In the genomic region with DNA sequence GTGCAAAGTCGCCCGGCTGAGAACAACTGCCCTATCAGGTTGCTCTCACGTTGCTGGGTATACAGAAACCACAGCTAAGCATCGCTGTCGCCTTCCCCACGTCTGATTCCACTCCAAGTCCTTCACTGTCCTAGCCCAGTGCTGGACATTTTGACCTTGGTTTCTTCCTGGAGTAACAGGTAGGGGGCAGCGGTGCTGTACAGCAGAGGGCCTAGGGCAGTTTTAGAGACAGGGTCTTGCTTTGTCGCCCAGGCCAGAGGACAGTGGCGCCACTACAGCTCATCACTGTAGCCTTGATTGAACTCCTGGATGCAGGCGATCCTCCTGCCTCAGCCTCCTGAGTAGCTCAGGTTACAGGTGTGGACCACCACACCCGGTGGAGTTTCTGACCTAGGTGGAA, we compare ENCODE assay signal across 10 cellular contexts. TPM values are rescaled to one million over a fixed set of nuclear protein-coding genes. Genes with fewer than 3 reads are reported as not detected.
DNase-seq lines count a peak whose midpoint lies in the region; ATAC-seq and TF ChIP-seq lines count a peak whose summit lies in the region.
"Had no signal": no experiment of that assay in that cellular context is flagged by ENCODE, and none has a peak within 500 bp of the region (broad histone marks: within the 10 kb centered on the region; RNA-seq: fewer than 3 reads in every experiment).

No MANE protein-coding gene starts in this region.

- no peak overlapping the region for H3K27ac Mint-ChIP-seq in T-cell

- ATAC-seq in heart right ventricle (no peak), upper lobe of right lung (no peak), T-cell (replicated peaks in 1 of 4) (no peak)

- peaks cover 0 to 7% (median 5%) of the 10 kb centered on the region in 3 donors for H3K4me1 Mint-ChIP-seq in T-cell

- H3K4me3 Mint-ChIP-seq in T-cell, result no peak overlapping the region

- no peaks in the 10 kb centered on the region for H3K27me3 Mint-ChIP-seq in T-cell

- intact Hi-C loops in heart right ventricle (cut with DNase I), result no loop called here
- intact Hi-C loops in upper lobe of right lung (cut with DNase I), result no loop called here

- TF ChIP-seq CTCF in heart right ventricle (IDR thresholded peaks at IDR 0.05) (peak in 8 of 9 donors; percentile 5 to 45 (median 32)), right atrium auricular region (IDR thresholded peaks at IDR 0.05) (peak in 1 of 2 donors; percentile 42), Peyer's patch (IDR thresholded peaks at IDR 0.05) (peak in 3 of 6 experiments; percentile 43 to 53 (median 48)), fibroblast of mammary gland (conservative IDR thresholded peaks at IDR 0.05; ENCODE audit: control insufficient read depth, insufficient read depth, low read depth, low read length) (peak; percentile 37), upper lobe of right lung (IDR thresholded peaks at IDR 0.05) (peak; percentile 28)

- POLR2A ChIA-PET in T-cell (lab: Charles Lee), result no interaction called here

- H3K36me3 Mint-ChIP-seq in T-cell, result peaks cover 5% of the 10 kb centered on the region

- H3K9me3 ChIP-seq in heart right ventricle, result no peaks in the 10 kb centered on the region
- H3K9me3 ChIP-seq in right atrium auricular region, result no peaks in the 10 kb centered on the region
- no peaks in the 10 kb centered on the region for H3K9me3 ChIP-seq in Peyer's patch
- no peaks in the 10 kb centered on the region for H3K9me3 ChIP-seq in upper lobe of right lung

- no peak for TF ChIP-seq POLR2A in Peyer's patch (IDR thresholded peaks at IDR 0.05)

- H3K4me1 ChIP-seq in heart right ventricle (peaks cover 17 to 59% (median 46%) of the 10 kb centered on the region in 9 donors), right atrium auricular region (peaks cover 0 to 49% of the 10 kb centered on the region in 2 donors), Peyer's patch (peaks cover 0 to 48% (median 2%) of the 10 kb centered on the region in 4 donors), upper lobe of right lung (peaks cover 15% of the 10 kb centered on the region)

- no peak overlapping the region for H3K4me3 ChIP-seq in heart right ventricle
- H3K4me3 ChIP-seq in right atrium auricular region, result no peak overlapping the region
- peak overlapping the region in 2 of 4 donors; percentile 60 for H3K4me3 ChIP-seq in Peyer's patch
- no peak overlapping the region for H3K4me3 ChIP-seq in fibroblast of mammary gland (ENCODE audit: control insufficient read depth, low read depth, low read length)
- no peak overlapping the region for H3K4me3 ChIP-seq in upper lobe of right lung

- H3K27ac ChIP-seq in heart right ventricle, result no peak overlapping the region
- no peak overlapping the region for H3K27ac ChIP-seq in right atrium auricular region
- H3K27ac ChIP-seq in Peyer's patch, result peak overlapping the region in 3 of 4 donors; percentile 72 to 100 (median 98)
- H3K27ac ChIP-seq in upper lobe of right lung, result no peak overlapping the region

- no peaks in the 10 kb centered on the region for H3K27me3 ChIP-seq in heart right ventricle
- H3K27me3 ChIP-seq in right atrium auricular region, result no peaks in the 10 kb centered on the region
- no peaks in the 10 kb centered on the region for H3K27me3 ChIP-seq in Peyer's patch
- H3K27me3 ChIP-seq in upper lobe of right lung, result no peaks in the 10 kb centered on the region

- CTCF ChIA-PET in T-cell (lab: Charles Lee), result interaction anchor here in 1 of 2 donors (0.6 kb wide), 1 partner anchor 76 kb away, joined by 3 read pairs; no protein-coding TSS in a partner anchor

- 75 to 77% methylated on average over 11 of the region's 11 CpGs for WGBS in heart right ventricle, 2 donors

- no peaks in the 10 kb centered on the region for H3K9me3 Mint-ChIP-seq in T-cell

- peaks cover 0 to 46% (median 8%) of the 10 kb centered on the region in 9 donors for H3K36me3 ChIP-seq in heart right ventricle
- H3K36me3 ChIP-seq in right atrium auricular region, result peaks cover 8% of the 10 kb centered on the region
- peaks cover 0 to 13% (median 0%) of the 10 kb centered on the region in 3 donors for H3K36me3 ChIP-seq in Peyer's patch
- peaks cover 21% of the 10 kb centered on the region for H3K36me3 ChIP-seq in upper lobe of right lung

- DNase-seq in heart right ventricle, result no peak
- no peak for DNase-seq in right atrium auricular region (ENCODE audit: low spot score)
- no peak for DNase-seq in Peyer's patch
- DNase-seq in fibroblast of mammary gland (ENCODE audit: low read depth), result no peak
- DNase-seq in upper lobe of right lung, result no peak
- no peak for DNase-seq in hippocampal formation (lab: John Stamatoyannopoulos, UW)
- no peak for DNase-seq in GOT3 (lab: John Stamatoyannopoulos, UW)
- no peak for DNase-seq in T-cell
- DNase-seq: NCI-H1105, occipital lobe had no signal

RNA-seq across cellular contexts. Expression of a gene that starts 2.6 kb away (rescaled TPM):
- total RNA-seq in heart right ventricle (1 to 10 TPM; 1.2 to 3.3 (median 1.7) TPM), right atrium auricular region (10 to 100 TPM; 16.5 to 50.2 TPM), Peyer's patch (100 to 1,000 TPM in 3 of 4 donors, 10 to 100 TPM in 1; 94.9 to 942 (median 697) TPM), upper lobe of right lung (17.7 TPM), T-cell (10 to 100 TPM; 23.1 to 47.7 (median 44.8) TPM)
- 1 to 10 TPM; 3.8 to 5.4 TPM for polyA plus RNA-seq in heart right ventricle

RNA-seq across cellular contexts. Expression of a gene that starts 9.8 kb away (rescaled TPM):
- total RNA-seq in heart right ventricle (100 to 1,000 TPM; 251 to 350 (median 292) TPM), right atrium auricular region (100 to 1,000 TPM; 359 to 459 TPM), Peyer's patch (100 to 1,000 TPM; 143 to 289 (median 231) TPM), upper lobe of right lung (147 TPM), T-cell (100 to 1,000 TPM in 4 of 5 donors, 10 to 100 TPM in 1; 99.3 to 136 (median 125) TPM)
- polyA plus RNA-seq in heart right ventricle, result 100 to 1,000 TPM; 147 to 439 TPM

RNA-seq across cellular contexts. Expression of a gene that starts 17.1 kb away (rescaled TPM):
- total RNA-seq in heart right ventricle (10 to 100 TPM; 45.4 to 59.3 (median 49.8) TPM), right atrium auricular region (10 to 100 TPM; 65.3 to 69.6 TPM), Peyer's patch (100 to 1,000 TPM in 2 of 4 donors, 10 to 100 TPM in 2; 37.1 to 142 (median 110) TPM), upper lobe of right lung (51.9 TPM), T-cell (10 to 100 TPM; 32.9 to 54.1 (median 50.4) TPM)
- polyA plus RNA-seq in heart right ventricle, result 100 to 1,000 TPM in 1 of 2 donors, 10 to 100 TPM in 1; 99.2 to 194 TPM

RNA-seq across cellular contexts. Expression of a gene that starts 17.7 kb away (rescaled TPM):
- total RNA-seq in heart right ventricle (10 to 100 TPM; 27.1 to 56.4 (median 36.0) TPM), right atrium auricular region (10 to 100 TPM; 35.5 to 35.9 TPM), Peyer's patch (100 to 1,000 TPM in 2 of 4 donors, 10 to 100 TPM in 2; 62.7 to 103 (median 83.7) TPM), upper lobe of right lung (82.1 TPM), T-cell (10 to 100 TPM; 27.7 to 74.2 (median 58.8) TPM)
- polyA plus RNA-seq in heart right ventricle, result 10 to 100 TPM; 35.4 to 61.2 TPM

RNA-seq across cellular contexts. Expression of a gene that starts 34.2 kb away (rescaled TPM):
- total RNA-seq in heart right ventricle, result not detected
- not detected for polyA plus RNA-seq in heart right ventricle
- total RNA-seq in right atrium auricular region, result not detected
- 100 to 1,000 TPM in 2 of 4 donors, 10 to 100 TPM in 1, not detected in 1; 91.4 to 195 (median 123) TPM for total RNA-seq in Peyer's patch
- not detected for total RNA-seq in upper lobe of right lung
- total RNA-seq in T-cell, result not detected
- total RNA-seq: occipital lobe had no signal

Comparison
In these comparisons a context has a peak if more than half of its experiments do, and no peak if none do; other contexts are left out.
1. H3K27ac ChIP-seq: peak in Peyer's patch (3 of 4); none in heart right ventricle (0 of 10), right atrium auricular region (0 of 2) and upper lobe of right lung (single experiment).